Comparison of ENCODE assay signal across 1 cellular context in genomic region chr7:151426486-151426905, GRCh38.
TF ChIP-seq lines count a peak whose summit lies in the region.

No MANE protein-coding gene starts in this region.

TF ChIP-seq in HEK293, 187 proteins besides CTCF, POLR2A, EP300 and RAD21 (continued from another document and continues in another):
- TF ChIP-seq ZNF426 (tag by site-specific recombination; IDR thresholded peaks at IDR 0.05) (no peak), ZNF112 (tag by site-specific recombination; IDR thresholded peaks at IDR 0.05) (no peak), SCRT2 (tag by site-specific recombination; IDR thresholded peaks at IDR 0.05) (peak; percentile 96), ZNF544 (tag by site-specific recombination; IDR thresholded peaks at IDR 0.05) (no peak), ZNF629 (tag by site-specific recombination; IDR thresholded peaks at IDR 0.05) (peak; percentile 95), ZBTB10 (tag by site-specific recombination; IDR thresholded peaks at IDR 0.05) (peak; percentile 29; the same call in 1 of the 2 replicates), GFI1B (tag by site-specific recombination; IDR thresholded peaks at IDR 0.05) (peak; percentile 93), ZNF610 (tag by site-specific recombination; IDR thresholded peaks at IDR 0.05; ENCODE audit: borderline replicate concordance) (no peak; the same call in none of the 2 replicates), ZNF184 (tag by site-specific recombination; IDR thresholded peaks at IDR 0.05) (peak; percentile 78; the same call in 1 of the 2 replicates), KLF10 (tag by site-specific recombination; IDR thresholded peaks at IDR 0.05) (peak; percentile 81), KLF16 (tag by site-specific recombination; IDR thresholded peaks at IDR 0.05) (no peak), IKZF3 (tag by site-specific recombination; IDR thresholded peaks at IDR 0.05) (peak; percentile 96), ZNF157 (tag by site-specific recombination; IDR thresholded peaks at IDR 0.05) (no peak), ZFP3 (tag by site-specific recombination; IDR thresholded peaks at IDR 0.05; ENCODE audit: low read depth) (no peak), ZNF785 (tag by site-specific recombination; IDR thresholded peaks at IDR 0.05) (no peak), ZBTB44 (tag by site-specific recombination; IDR thresholded peaks at IDR 0.05) (peak; percentile 91), ZNF600 (tag by site-specific recombination; IDR thresholded peaks at IDR 0.05) (peak; percentile 47; the same call in 1 of the 2 replicates), ZNF514 (tag by site-specific recombination; IDR thresholded peaks at IDR 0.05) (no peak), ZNF155 (tag by site-specific recombination; IDR thresholded peaks at IDR 0.05) (no peak), PBX3 (CRISPR knock-in tag; IDR thresholded peaks at IDR 0.05) (no peak), ZNF248 (tag by site-specific recombination; IDR thresholded peaks at IDR 0.05) (no peak), ZNF138 (tag by site-specific recombination; IDR thresholded peaks at IDR 0.05; ENCODE audit: borderline replicate concordance) (no peak), ZBTB21 (tag by site-specific recombination; IDR thresholded peaks at IDR 0.05) (peak; percentile 66), ZNF391 (tag by site-specific recombination; IDR thresholded peaks at IDR 0.05; ENCODE audit: borderline replicate concordance, low read depth) (0 out of 2 replicates have a peak, but pooled peaks have one; percentile 35), ZNF23 (tag by site-specific recombination; IDR thresholded peaks at IDR 0.05; ENCODE audit: borderline replicate concordance) (no peak), ZSCAN30 (tag by site-specific recombination; IDR thresholded peaks at IDR 0.05) (peak; percentile 70), ZNF530 (tag by site-specific recombination; IDR thresholded peaks at IDR 0.05; ENCODE audit: low read depth) (no peak), ZNF114 (tag by site-specific recombination; IDR thresholded peaks at IDR 0.05) (no peak), ZNF76 (tag by site-specific recombination; IDR thresholded peaks at IDR 0.05; ENCODE audit: borderline replicate concordance, low read depth) (no peak; the same call in 1 of the 2 replicates), GLIS1 (tag by site-specific recombination; IDR thresholded peaks at IDR 0.05) (peak; percentile 97), ZNF335 (tag by site-specific recombination; conservative IDR thresholded peaks at IDR 0.05) (peak; percentile 30; the same call in 1 of the 2 replicates), ZNF777 (tag by site-specific recombination; IDR thresholded peaks at IDR 0.05; ENCODE audit: borderline replicate concordance) (no peak), ZSCAN23 (tag by site-specific recombination; IDR thresholded peaks at IDR 0.05) (peak; percentile 66), GLI4 (tag by site-specific recombination; IDR thresholded peaks at IDR 0.05) (no peak), ZNF658 (tag by site-specific recombination; IDR thresholded peaks at IDR 0.05) (no peak), ZNF488 (tag by site-specific recombination; IDR thresholded peaks at IDR 0.05) (0 out of 2 replicates have a peak, but pooled peaks have one; percentile 8), SP2 (tag by site-specific recombination; IDR thresholded peaks at IDR 0.05) (peak; percentile 42), ZNF707 (tag by site-specific recombination; IDR thresholded peaks at IDR 0.05) (no peak), KLF9 (tag by site-specific recombination; IDR thresholded peaks at IDR 0.05; ENCODE audit: low read depth) (peak; percentile 8; the same call in 1 of the 2 replicates), ATF2 (tag by site-specific recombination; IDR thresholded peaks at IDR 0.05; ENCODE audit: low read depth) (0 out of 2 replicates have a peak, but pooled peaks have one; percentile 32), ZNF692 (tag by site-specific recombination; IDR thresholded peaks at IDR 0.05) (peak; percentile 74), EGR2 (tag by site-specific recombination; IDR thresholded peaks at IDR 0.05; ENCODE audit: low read depth) (peak; percentile 50; the same call in 1 of the 2 replicates), ZBTB6 (tag by site-specific recombination; IDR thresholded peaks at IDR 0.05) (peak; percentile 91), ZNF449 (tag by site-specific recombination; IDR thresholded peaks at IDR 0.05) (peak; percentile 71), ZNF280C (tag by site-specific recombination; IDR thresholded peaks at IDR 0.05) (no peak), ZNF169 (tag by site-specific recombination; IDR thresholded peaks at IDR 0.05) (no peak), FEZF1 (tag by site-specific recombination; IDR thresholded peaks at IDR 0.05) (peak; percentile 81), ZFP41 (tag by site-specific recombination; IDR thresholded peaks at IDR 0.05; ENCODE audit: borderline replicate concordance) (no peak)
